ENCODE assay signal across 23 cellular contexts in genomic region chr10:81473755-81474154, GRCh38.
"Had no signal": no experiment of that assay in that cellular context is flagged by ENCODE, and none has a peak within 500 bp of the region (broad histone marks: within the 10 kb centered on the region; RNA-seq: fewer than 3 reads in every experiment).

No MANE protein-coding gene starts in this region.

- H3K9me3 ChIP-seq: ovary, prostate gland, vagina had no signal

- H3K4me1 Mint-ChIP-seq: naive thymus-derived CD4-positive, alpha-beta T cell; nephron; neural crest cell; stimulated activated effector memory CD8-positive, alpha-beta T cell treated with anti-CD3 and anti-CD28 coated beads, Interleukin-12 subunit alpha, Interleukin-12 subunit beta, amount 100 ng/mL, for 72 hours had no signal

- DNase-seq: head of caudate nucleus; hypothalamus; islet precursor cell; left ventricle myocardium inferior; midbrain; naive thymus-derived CD4-positive, alpha-beta T cell; ovary; retina; right cardiac atrium; stimulated activated CD4-positive, alpha-beta T cell treated with anti-CD3 and anti-CD28 coated beads, Interleukin-4, amount 100 ng/mL, for 24 hours; stimulated activated naive CD4-positive, alpha-beta T cell had no signal

- H3K36me3 Mint-ChIP-seq: naive thymus-derived CD4-positive, alpha-beta T cell; stimulated activated effector memory CD8-positive, alpha-beta T cell treated with anti-CD3 and anti-CD28 coated beads, Interleukin-12 subunit alpha, Interleukin-12 subunit beta, amount 100 ng/mL, for 72 hours; type B pancreatic cell had no signal

- H3K4me3 Mint-ChIP-seq: naive thymus-derived CD4-positive, alpha-beta T cell; nephron; neural crest cell; stimulated activated effector memory CD8-positive, alpha-beta T cell treated with anti-CD3 and anti-CD28 coated beads, Interleukin-12 subunit alpha, Interleukin-12 subunit beta, amount 100 ng/mL, for 72 hours; stimulated activated naive CD8-positive, alpha-beta T cell treated with anti-CD3 and anti-CD28 coated beads, Interleukin-15, Interleukin-2, amounts not matched to agents 100 ng/mL and 50 ng/mL, for 24 hours; type B pancreatic cell had no signal

- H3K27me3 Mint-ChIP-seq: stimulated activated naive CD8-positive, alpha-beta T cell treated with anti-CD3 and anti-CD28 coated beads, Interleukin-15, Interleukin-2, amounts not matched to agents 100 ng/mL and 50 ng/mL, for 24 hours; type B pancreatic cell had no signal

- H3K4me1 ChIP-seq: left ventricle myocardium inferior, prostate gland, tibial nerve, vagina had no signal

- H3K9me3 Mint-ChIP-seq: nephron; stimulated activated naive CD8-positive, alpha-beta T cell treated with anti-CD3 and anti-CD28 coated beads, Interleukin-15, Interleukin-2, amounts not matched to agents 100 ng/mL and 50 ng/mL, for 24 hours; type B pancreatic cell had no signal

- H3K27ac Mint-ChIP-seq: naive thymus-derived CD4-positive, alpha-beta T cell; nephron; stimulated activated effector memory CD8-positive, alpha-beta T cell treated with anti-CD3 and anti-CD28 coated beads, Interleukin-12 subunit alpha, Interleukin-12 subunit beta, amount 100 ng/mL, for 72 hours; stimulated activated naive CD8-positive, alpha-beta T cell treated with anti-CD3 and anti-CD28 coated beads, Interleukin-15, Interleukin-2, amounts not matched to agents 100 ng/mL and 50 ng/mL, for 24 hours; type B pancreatic cell had no signal

- H3K4me3 ChIP-seq: left ventricle myocardium inferior, lung, mucosa of descending colon, ovary, prostate gland, skin epidermis, tibial nerve, vagina had no signal

- ATAC-seq: mucosa of descending colon; naive thymus-derived CD4-positive, alpha-beta T cell; right cardiac atrium; sciatic nerve; stimulated activated effector memory CD8-positive, alpha-beta T cell treated with anti-CD3 and anti-CD28 coated beads, Interleukin-12 subunit alpha, Interleukin-12 subunit beta, amount 100 ng/mL, for 72 hours had no signal

- H3K27me3 ChIP-seq: ovary, tibial nerve, vagina had no signal

- H3K36me3 ChIP-seq: left ventricle myocardium inferior, ovary, prostate gland, tibial nerve, vagina had no signal

- H3K27ac ChIP-seq: left ventricle myocardium inferior, ovary, prostate gland, skin epidermis, tibial nerve, vagina had no signal
